ENCODE assay signal across 1 cellular context in the genomic region with DNA sequence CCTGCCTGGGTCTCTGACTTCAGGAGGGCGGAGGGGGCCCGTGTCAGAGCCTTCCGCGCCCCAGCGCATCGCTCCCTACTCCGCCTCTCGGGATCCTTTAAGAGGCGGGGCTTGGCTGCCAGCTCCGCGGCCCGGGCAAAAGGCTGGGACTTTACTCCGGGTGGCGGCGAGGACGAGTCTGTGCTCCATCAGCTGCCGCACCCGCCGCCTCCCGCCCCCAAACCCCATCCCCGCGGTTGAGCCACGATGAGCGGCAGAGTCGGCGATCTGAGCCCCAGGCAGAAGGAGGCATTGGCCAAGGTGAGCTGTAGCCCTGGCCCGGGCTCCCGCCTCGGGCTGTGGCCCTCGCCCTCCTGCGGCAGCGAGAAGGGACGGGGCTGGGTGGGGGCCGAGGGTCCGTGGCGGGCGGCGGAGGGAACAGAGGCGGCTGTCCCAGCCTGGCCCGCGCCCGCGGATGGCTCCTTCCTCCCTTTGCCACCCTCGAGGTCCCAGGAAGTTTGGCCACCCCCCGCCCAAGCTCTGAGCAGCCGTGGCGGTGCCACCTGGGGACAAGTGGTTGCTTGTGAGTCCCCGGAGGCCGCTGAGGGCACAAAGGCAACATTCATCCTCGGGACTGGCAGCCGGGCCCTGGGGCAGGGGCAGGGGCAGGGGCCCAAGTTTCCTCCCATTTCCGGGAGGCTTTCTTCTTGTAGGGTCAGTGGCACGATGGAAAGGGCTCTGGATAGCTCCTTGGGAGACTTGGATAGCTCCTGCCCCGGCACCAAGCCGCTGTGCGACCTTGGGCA.
TF ChIP-seq lines count a peak whose summit lies in the region.

Gene SEC14L2 (plus strand): TSS at position 148 of the 785 bp plus-strand sequence. CDS start 99 bp downstream, at position 247.

TF ChIP-seq in WTC11, 78 proteins besides CTCF, POLR2A, EP300 and RAD21 (continued from another document):
- TF ChIP-seq ATF2 (CRISPR knock-in tag; IDR thresholded peaks at IDR 0.05; ENCODE audit: borderline replicate concordance, low read depth) (no peak), NR3C1 (CRISPR knock-in tag; conservative IDR thresholded peaks at IDR 0.05; ENCODE audit: low read depth) (no peak), ELF4 (CRISPR knock-in tag; IDR thresholded peaks at IDR 0.05; ENCODE audit: low read depth) (no peak), SMAD3 (CRISPR knock-in tag; IDR thresholded peaks at IDR 0.05; ENCODE audit: borderline replicate concordance) (peak; percentile 31; the same call in 1 of the 2 replicates), ZNF423 (CRISPR knock-in tag; IDR thresholded peaks at IDR 0.05) (no peak), ZNF219 (CRISPR knock-in tag; IDR thresholded peaks at IDR 0.05; ENCODE audit: borderline replicate concordance) (no peak), FOXP1 (CRISPR knock-in tag; IDR thresholded peaks at IDR 0.05; ENCODE audit: borderline replicate concordance) (peak; percentile 35; the same call in 1 of the 2 replicates), ZBTB21 (CRISPR knock-in tag; IDR thresholded peaks at IDR 0.05; ENCODE audit: borderline replicate concordance) (peak; percentile 43; the same call in 1 of the 2 replicates), PRDM15 (CRISPR knock-in tag; IDR thresholded peaks at IDR 0.05) (no peak), EMX1 (CRISPR knock-in tag; IDR thresholded peaks at IDR 0.05) (no peak), NR1H2 (CRISPR knock-in tag; IDR thresholded peaks at IDR 0.05) (no peak), SOX15 (CRISPR knock-in tag; IDR thresholded peaks at IDR 0.05) (no peak), ZNF121 (CRISPR knock-in tag; IDR thresholded peaks at IDR 0.05) (no peak), ZNF263 (CRISPR knock-in tag; IDR thresholded peaks at IDR 0.05; ENCODE audit: low read depth) (no peak), CREB1 (CRISPR knock-in tag; IDR thresholded peaks at IDR 0.05) (no peak), IRF2 (CRISPR knock-in tag; IDR thresholded peaks at IDR 0.05; ENCODE audit: borderline replicate concordance, low read depth) (no peak), NFYB (CRISPR knock-in tag; conservative IDR thresholded peaks at IDR 0.05; ENCODE audit: low read depth) (no peak)
- TF ChIP-seq, protein P1, sequence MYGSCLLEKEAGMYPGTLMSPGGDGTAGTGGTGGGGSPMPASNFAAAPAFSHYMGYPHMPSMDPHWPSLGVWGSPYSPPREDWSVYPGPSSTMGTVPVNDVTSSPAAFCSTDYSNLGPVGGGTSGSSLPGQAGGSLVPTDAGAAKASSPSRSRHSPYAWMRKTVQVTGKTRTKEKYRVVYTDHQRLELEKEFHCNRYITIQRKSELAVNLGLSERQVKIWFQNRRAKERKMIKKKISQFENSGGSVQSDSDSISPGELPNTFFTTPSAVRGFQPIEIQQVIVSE (CRISPR knock-in tag; IDR thresholded peaks at IDR 0.05; ENCODE audit: borderline replicate concordance), result no peak
- TF ChIP-seq, protein P2, sequence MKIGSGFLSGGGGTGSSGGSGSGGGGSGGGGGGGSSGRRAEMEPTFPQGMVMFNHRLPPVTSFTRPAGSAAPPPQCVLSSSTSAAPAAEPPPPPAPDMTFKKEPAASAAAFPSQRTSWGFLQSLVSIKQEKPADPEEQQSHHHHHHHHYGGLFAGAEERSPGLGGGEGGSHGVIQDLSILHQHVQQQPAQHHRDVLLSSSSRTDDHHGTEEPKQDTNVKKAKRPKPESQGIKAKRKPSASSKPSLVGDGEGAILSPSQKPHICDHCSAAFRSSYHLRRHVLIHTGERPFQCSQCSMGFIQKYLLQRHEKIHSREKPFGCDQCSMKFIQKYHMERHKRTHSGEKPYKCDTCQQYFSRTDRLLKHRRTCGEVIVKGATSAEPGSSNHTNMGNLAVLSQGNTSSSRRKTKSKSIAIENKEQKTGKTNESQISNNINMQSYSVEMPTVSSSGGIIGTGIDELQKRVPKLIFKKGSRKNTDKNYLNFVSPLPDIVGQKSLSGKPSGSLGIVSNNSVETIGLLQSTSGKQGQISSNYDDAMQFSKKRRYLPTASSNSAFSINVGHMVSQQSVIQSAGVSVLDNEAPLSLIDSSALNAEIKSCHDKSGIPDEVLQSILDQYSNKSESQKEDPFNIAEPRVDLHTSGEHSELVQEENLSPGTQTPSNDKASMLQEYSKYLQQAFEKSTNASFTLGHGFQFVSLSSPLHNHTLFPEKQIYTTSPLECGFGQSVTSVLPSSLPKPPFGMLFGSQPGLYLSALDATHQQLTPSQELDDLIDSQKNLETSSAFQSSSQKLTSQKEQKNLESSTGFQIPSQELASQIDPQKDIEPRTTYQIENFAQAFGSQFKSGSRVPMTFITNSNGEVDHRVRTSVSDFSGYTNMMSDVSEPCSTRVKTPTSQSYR (CRISPR knock-in tag; IDR thresholded peaks at IDR 0.05), result no peak
- TF ChIP-seq, protein P3, sequence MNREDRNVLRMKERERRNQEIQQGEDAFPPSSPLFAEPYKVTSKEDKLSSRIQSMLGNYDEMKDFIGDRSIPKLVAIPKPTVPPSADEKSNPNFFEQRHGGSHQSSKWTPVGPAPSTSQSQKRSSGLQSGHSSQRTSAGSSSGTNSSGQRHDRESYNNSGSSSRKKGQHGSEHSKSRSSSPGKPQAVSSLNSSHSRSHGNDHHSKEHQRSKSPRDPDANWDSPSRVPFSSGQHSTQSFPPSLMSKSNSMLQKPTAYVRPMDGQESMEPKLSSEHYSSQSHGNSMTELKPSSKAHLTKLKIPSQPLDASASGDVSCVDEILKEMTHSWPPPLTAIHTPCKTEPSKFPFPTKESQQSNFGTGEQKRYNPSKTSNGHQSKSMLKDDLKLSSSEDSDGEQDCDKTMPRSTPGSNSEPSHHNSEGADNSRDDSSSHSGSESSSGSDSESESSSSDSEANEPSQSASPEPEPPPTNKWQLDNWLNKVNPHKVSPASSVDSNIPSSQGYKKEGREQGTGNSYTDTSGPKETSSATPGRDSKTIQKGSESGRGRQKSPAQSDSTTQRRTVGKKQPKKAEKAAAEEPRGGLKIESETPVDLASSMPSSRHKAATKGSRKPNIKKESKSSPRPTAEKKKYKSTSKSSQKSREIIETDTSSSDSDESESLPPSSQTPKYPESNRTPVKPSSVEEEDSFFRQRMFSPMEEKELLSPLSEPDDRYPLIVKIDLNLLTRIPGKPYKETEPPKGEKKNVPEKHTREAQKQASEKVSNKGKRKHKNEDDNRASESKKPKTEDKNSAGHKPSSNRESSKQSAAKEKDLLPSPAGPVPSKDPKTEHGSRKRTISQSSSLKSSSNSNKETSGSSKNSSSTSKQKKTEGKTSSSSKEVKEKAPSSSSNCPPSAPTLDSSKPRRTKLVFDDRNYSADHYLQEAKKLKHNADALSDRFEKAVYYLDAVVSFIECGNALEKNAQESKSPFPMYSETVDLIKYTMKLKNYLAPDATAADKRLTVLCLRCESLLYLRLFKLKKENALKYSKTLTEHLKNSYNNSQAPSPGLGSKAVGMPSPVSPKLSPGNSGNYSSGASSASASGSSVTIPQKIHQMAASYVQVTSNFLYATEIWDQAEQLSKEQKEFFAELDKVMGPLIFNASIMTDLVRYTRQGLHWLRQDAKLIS (CRISPR knock-in tag; IDR thresholded peaks at IDR 0.05; ENCODE audit: borderline replicate concordance), result no peak
- TF ChIP-seq, protein P4, sequence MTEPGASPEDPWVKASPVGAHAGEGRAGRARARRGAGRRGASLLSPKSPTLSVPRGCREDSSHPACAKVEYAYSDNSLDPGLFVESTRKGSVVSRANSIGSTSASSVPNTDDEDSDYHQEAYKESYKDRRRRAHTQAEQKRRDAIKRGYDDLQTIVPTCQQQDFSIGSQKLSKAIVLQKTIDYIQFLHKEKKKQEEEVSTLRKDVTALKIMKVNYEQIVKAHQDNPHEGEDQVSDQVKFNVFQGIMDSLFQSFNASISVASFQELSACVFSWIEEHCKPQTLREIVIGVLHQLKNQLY (CRISPR knock-in tag; IDR thresholded peaks at IDR 0.05), result no peak
- TF ChIP-seq, protein P5, sequence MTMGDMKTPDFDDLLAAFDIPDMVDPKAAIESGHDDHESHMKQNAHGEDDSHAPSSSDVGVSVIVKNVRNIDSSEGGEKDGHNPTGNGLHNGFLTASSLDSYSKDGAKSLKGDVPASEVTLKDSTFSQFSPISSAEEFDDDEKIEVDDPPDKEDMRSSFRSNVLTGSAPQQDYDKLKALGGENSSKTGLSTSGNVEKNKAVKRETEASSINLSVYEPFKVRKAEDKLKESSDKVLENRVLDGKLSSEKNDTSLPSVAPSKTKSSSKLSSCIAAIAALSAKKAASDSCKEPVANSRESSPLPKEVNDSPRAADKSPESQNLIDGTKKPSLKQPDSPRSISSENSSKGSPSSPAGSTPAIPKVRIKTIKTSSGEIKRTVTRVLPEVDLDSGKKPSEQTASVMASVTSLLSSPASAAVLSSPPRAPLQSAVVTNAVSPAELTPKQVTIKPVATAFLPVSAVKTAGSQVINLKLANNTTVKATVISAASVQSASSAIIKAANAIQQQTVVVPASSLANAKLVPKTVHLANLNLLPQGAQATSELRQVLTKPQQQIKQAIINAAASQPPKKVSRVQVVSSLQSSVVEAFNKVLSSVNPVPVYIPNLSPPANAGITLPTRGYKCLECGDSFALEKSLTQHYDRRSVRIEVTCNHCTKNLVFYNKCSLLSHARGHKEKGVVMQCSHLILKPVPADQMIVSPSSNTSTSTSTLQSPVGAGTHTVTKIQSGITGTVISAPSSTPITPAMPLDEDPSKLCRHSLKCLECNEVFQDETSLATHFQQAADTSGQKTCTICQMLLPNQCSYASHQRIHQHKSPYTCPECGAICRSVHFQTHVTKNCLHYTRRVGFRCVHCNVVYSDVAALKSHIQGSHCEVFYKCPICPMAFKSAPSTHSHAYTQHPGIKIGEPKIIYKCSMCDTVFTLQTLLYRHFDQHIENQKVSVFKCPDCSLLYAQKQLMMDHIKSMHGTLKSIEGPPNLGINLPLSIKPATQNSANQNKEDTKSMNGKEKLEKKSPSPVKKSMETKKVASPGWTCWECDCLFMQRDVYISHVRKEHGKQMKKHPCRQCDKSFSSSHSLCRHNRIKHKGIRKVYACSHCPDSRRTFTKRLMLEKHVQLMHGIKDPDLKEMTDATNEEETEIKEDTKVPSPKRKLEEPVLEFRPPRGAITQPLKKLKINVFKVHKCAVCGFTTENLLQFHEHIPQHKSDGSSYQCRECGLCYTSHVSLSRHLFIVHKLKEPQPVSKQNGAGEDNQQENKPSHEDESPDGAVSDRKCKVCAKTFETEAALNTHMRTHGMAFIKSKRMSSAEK (CRISPR knock-in tag; IDR thresholded peaks at IDR 0.05; ENCODE audit: borderline replicate concordance), result no peak
- TF ChIP-seq, protein P6, sequence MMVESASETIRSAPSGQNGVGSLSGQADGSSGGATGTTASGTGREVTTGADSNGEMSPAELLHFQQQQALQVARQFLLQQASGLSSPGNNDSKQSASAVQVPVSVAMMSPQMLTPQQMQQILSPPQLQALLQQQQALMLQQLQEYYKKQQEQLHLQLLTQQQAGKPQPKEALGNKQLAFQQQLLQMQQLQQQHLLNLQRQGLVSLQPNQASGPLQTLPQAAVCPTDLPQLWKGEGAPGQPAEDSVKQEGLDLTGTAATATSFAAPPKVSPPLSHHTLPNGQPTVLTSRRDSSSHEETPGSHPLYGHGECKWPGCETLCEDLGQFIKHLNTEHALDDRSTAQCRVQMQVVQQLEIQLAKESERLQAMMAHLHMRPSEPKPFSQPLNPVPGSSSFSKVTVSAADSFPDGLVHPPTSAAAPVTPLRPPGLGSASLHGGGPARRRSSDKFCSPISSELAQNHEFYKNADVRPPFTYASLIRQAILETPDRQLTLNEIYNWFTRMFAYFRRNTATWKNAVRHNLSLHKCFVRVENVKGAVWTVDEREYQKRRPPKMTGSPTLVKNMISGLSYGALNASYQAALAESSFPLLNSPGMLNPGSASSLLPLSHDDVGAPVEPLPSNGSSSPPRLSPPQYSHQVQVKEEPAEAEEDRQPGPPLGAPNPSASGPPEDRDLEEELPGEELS (CRISPR knock-in tag; IDR thresholded peaks at IDR 0.05), result peak; percentile 80
